Comparison of ENCODE assay signal across 32 cellular contexts in genomic region chr6:135236732-135237131, GRCh38. TPM values are rescaled to one million over a fixed set of nuclear protein-coding genes. Genes with fewer than 3 reads are reported as not detected.
DNase-seq lines count a peak whose midpoint lies in the region; ATAC-seq and TF ChIP-seq lines count a peak whose summit lies in the region.
"Had no signal": no experiment of that assay in that cellular context is flagged by ENCODE, and none has a peak within 500 bp of the region (broad histone marks: within the 10 kb centered on the region; RNA-seq: fewer than 3 reads in every experiment).

No MANE protein-coding gene starts in this region.

- H3K9me2 ChIP-seq in GM23338 (ENCODE audit: insufficient read depth) (no peaks in the 10 kb centered on the region), OCI-LY7 (ENCODE audit: insufficient read depth, low read length) (no peaks in the 10 kb centered on the region)

- ATAC-seq in GM23338 (no peak), mucosa of descending colon (peak; percentile 45), HG03378 (IDR thresholded peaks at IDR 0.05; ENCODE audit: unreplicated experiment) (no peak), GM21717 (IDR thresholded peaks at IDR 0.05; ENCODE audit: unreplicated experiment) (no peak)
- ATAC-seq: activated CD4-positive, CD25-positive, alpha-beta regulatory T cell treated with anti-CD3 and anti-CD28 coated beads, Interleukin-2, amount 50 U/mL, for 24 hours; esophagus mucosa; heart left ventricle; left ventricle myocardium superior; PC-3; stimulated activated memory B cell treated with anti-CD40 and anti-IgM and Interleukin-4, amounts not matched to agents 10 μg/mL and 1 μg/mL and 100 μg/mL, for 72 hours; T-helper 17 cell had no signal

- H3K4me3 Mint-ChIP-seq in activated CD4-positive, alpha-beta T cell treated with anti-CD3 and anti-CD28 coated beads, Interleukin-2, amount 10 ng/mL, durations not matched to agents 7 days and 5 days: no peak overlapping the region
- H3K4me3 Mint-ChIP-seq in GM23338: no peak overlapping the region
- H3K4me3 Mint-ChIP-seq: dendritic cell treated with granulocyte-macrophage colony-stimulating factor and Interleukin-4, amounts not matched to agents 40 ng/mL and 50 ng/mL, for 4 days; naive B cell; stimulated activated memory B cell treated with anti-CD40 and anti-IgM and Interleukin-4, amounts not matched to agents 10 μg/mL and 1 μg/mL and 100 μg/mL, for 72 hours; T-helper 17 cell had no signal

- H3K9me3 ChIP-seq in OCI-LY7 (ENCODE audit: low read length) (no peaks in the 10 kb centered on the region), mucosa of descending colon (no peaks in the 10 kb centered on the region)
- H3K9me3 ChIP-seq: adrenal gland, BE2C, heart left ventricle, sigmoid colon had no signal

- H2AFZ ChIP-seq in GM23338 (peak overlapping the region; percentile 86), OCI-LY7 (ENCODE audit: low read length) (peak overlapping the region; percentile 58)

- H3K27me3 ChIP-seq in GM23338 (ENCODE audit: insufficient read depth): no peaks in the 10 kb centered on the region
- no peaks in the 10 kb centered on the region for H3K27me3 ChIP-seq in H7 (ENCODE audit: control insufficient read depth, insufficient read depth, low read length)
- H3K27me3 ChIP-seq: adrenal gland, BE2C, sigmoid colon had no signal

- no peak for TF ChIP-seq CTCF in GM23338 (conservative IDR thresholded peaks at IDR 0.05; ENCODE audit: low read depth in 2 of 2)
- TF ChIP-seq CTCF in OCI-LY7 (conservative IDR thresholded peaks at IDR 0.05; ENCODE audit: low read length): no peak
- TF ChIP-seq CTCF in mucosa of descending colon (IDR thresholded peaks at IDR 0.05): no peak

- H3K36me3 ChIP-seq in GM23338 (ENCODE audit: insufficient read depth) (no peaks in the 10 kb centered on the region), OCI-LY7 (ENCODE audit: insufficient read depth, low read length) (no peaks in the 10 kb centered on the region), mucosa of descending colon (ENCODE audit: low read depth) (no peaks in the 10 kb centered on the region), H7 (replicated peaks; ENCODE audit: control insufficient read depth, insufficient read depth, low read length) (no peaks in the 10 kb centered on the region)
- H3K36me3 ChIP-seq: adrenal gland, BE2C, heart left ventricle, sigmoid colon had no signal

- BruUV-seq in OCI-LY7 (replicated peaks; lab: Mats Ljungman, UMichigan): no TSS peak

- H3K79me2 ChIP-seq in GM23338 (replicated peaks; ENCODE audit: insufficient read depth) (no peaks in the 10 kb centered on the region), OCI-LY7 (ENCODE audit: insufficient read depth, low read depth, low read length) (no peaks in the 10 kb centered on the region)

- DNase-seq in activated CD4-positive, alpha-beta T cell treated with anti-CD3 and anti-CD28 coated beads, Interleukin-2, amount 10 ng/mL, durations not matched to agents 7 days and 5 days: peak; percentile 24
- DNase-seq in activated CD4-positive, alpha-beta T cell treated with anti-CD3 and anti-CD28 coated beads, Interleukin-2, amount 50 U/mL, for 48 hours: no peak
- DNase-seq in GM23338 (ENCODE audit: low spot score) (no peak), OCI-LY7 (ENCODE audit: low spot score) (no peak), mucosa of descending colon (no peak), H7 (no peak)
- DNase-seq: activated gamma-delta T cell; adrenal gland; BE2C; central memory CD4-positive, alpha-beta T cell; foreskin fibroblast; heart left ventricle; islet precursor cell; left ventricle myocardium superior; naive B cell; NCI-H1092; NCI-H187; NCI-H524 treated with DMSO at 0.1 percent for 48 hours; NK-92 treated with Interleukin-12 subunit alpha and Interleukin-12 subunit beta, amount 100 ng/mL, for 24 hours; PC-3; sigmoid colon; stimulated activated CD4-positive, alpha-beta T cell treated with anti-CD3 and anti-CD28 coated beads, Interleukin-4, amount 100 ng/mL, for 4 hours; substantia nigra; T-helper 17 cell; trophoblast cell had no signal

- no peaks in the 10 kb centered on the region for H4K20me1 ChIP-seq in GM23338 (replicated peaks; ENCODE audit: insufficient read depth)
- no peaks in the 10 kb centered on the region for H4K20me1 ChIP-seq in OCI-LY7 (ENCODE audit: insufficient read depth, low read length)

- POLR2A ChIA-PET in activated CD4-positive, alpha-beta T cell treated with anti-CD3 and anti-CD28 coated beads, Interleukin-2, amount 10 ng/mL, durations not matched to agents 7 days and 5 days (lab: Charles Lee): interaction anchor here (0.6 kb wide), 1 partner anchor 11 kb away, joined by 3 read pairs; no protein-coding TSS in a partner anchor
- POLR2A ChIA-PET in OCI-LY7 (lab: Charles Lee): interaction anchor here (0.8 to 1.8 kb wide), 5 partner anchors 9 to 182 kb away, joined by 3 to 5 read pairs (median 5); partner anchors contain the start of gene HBS1L

- H3K4me3 ChIP-seq in GM23338: no peak overlapping the region
- H3K4me3 ChIP-seq in OCI-LY7 (ENCODE audit: low read depth, low read length, poor library complexity, severe bottlenecking): no peak overlapping the region
- no peak overlapping the region for H3K4me3 ChIP-seq in mucosa of descending colon
- no peak overlapping the region for H3K4me3 ChIP-seq in H7 (ENCODE audit: insufficient read depth, low read depth, low read length)
- H3K4me3 ChIP-seq: adrenal gland, heart left ventricle, sigmoid colon, SK-N-MC had no signal

- H3K4me1 Mint-ChIP-seq in activated CD4-positive, alpha-beta T cell treated with anti-CD3 and anti-CD28 coated beads, Interleukin-2, amount 10 ng/mL, durations not matched to agents 7 days and 5 days: peaks cover 30% of the 10 kb centered on the region
- H3K4me1 Mint-ChIP-seq in GM23338: no peaks in the 10 kb centered on the region; the same call in 2 of the 3 replicates
- H3K4me1 Mint-ChIP-seq: naive B cell; stimulated activated memory B cell treated with anti-CD40 and anti-IgM and Interleukin-4, amounts not matched to agents 10 μg/mL and 1 μg/mL and 100 μg/mL, for 72 hours had no signal

- H3K4me2 ChIP-seq in GM23338 (no peak overlapping the region), OCI-LY7 (ENCODE audit: low read length) (no peak overlapping the region)

- CTCF ChIA-PET in activated CD4-positive, alpha-beta T cell treated with anti-CD3 and anti-CD28 coated beads, Interleukin-2, amount 10 ng/mL, durations not matched to agents 7 days and 5 days (lab: Charles Lee): interaction anchor here (0.7 to 1.7 kb wide), 7 partner anchors 9 to 182 kb away, joined by 3 to 5 read pairs (median 3); partner anchors contain the start of gene HBS1L
- CTCF ChIA-PET in OCI-LY7 (lab: Charles Lee; ENCODE audit: unreplicated experiment): no interaction called here

- H3K36me3 Mint-ChIP-seq in activated CD4-positive, alpha-beta T cell treated with anti-CD3 and anti-CD28 coated beads, Interleukin-2, amount 10 ng/mL, durations not matched to agents 7 days and 5 days (ENCODE audit: low read depth): peaks cover 2% of the 10 kb centered on the region
- no peaks in the 10 kb centered on the region for H3K36me3 Mint-ChIP-seq in GM23338 (ENCODE audit: low read depth)
- H3K36me3 Mint-ChIP-seq: naive B cell; stimulated activated memory B cell treated with anti-CD40 and anti-IgM and Interleukin-4, amounts not matched to agents 10 μg/mL and 1 μg/mL and 100 μg/mL, for 72 hours had no signal

- intact Hi-C loops in OCI-LY7 (cut with micrococcal nuclease; ENCODE audit: unreplicated experiment) (no loop called here), mucosa of descending colon (cut with DNase I, micrococcal nuclease) (no loop called here)

- no peaks in the 10 kb centered on the region for H3F3A ChIP-seq in GM23338 (replicated peaks; ENCODE audit: low read depth)

- H3K27me3 Mint-ChIP-seq in activated CD4-positive, alpha-beta T cell treated with anti-CD3 and anti-CD28 coated beads, Interleukin-2, amount 10 ng/mL, durations not matched to agents 7 days and 5 days: peaks cover 4% of the 10 kb centered on the region
- peaks cover 2% of the 10 kb centered on the region for H3K27me3 Mint-ChIP-seq in GM23338 (ENCODE audit: insufficient read depth, low read depth, poor library complexity)
- H3K27me3 Mint-ChIP-seq: naive B cell; stimulated activated memory B cell treated with anti-CD40 and anti-IgM and Interleukin-4, amounts not matched to agents 10 μg/mL and 1 μg/mL and 100 μg/mL, for 72 hours had no signal

- H3K27ac ChIP-seq in GM23338 (ENCODE audit: low read depth): no peak overlapping the region
- H3K27ac ChIP-seq in OCI-LY7 (ENCODE audit: low read depth, low read length, poor library complexity, severe bottlenecking): no peak overlapping the region
- H3K27ac ChIP-seq: adrenal gland, heart left ventricle, sigmoid colon had no signal

- H3K27ac Mint-ChIP-seq in activated CD4-positive, alpha-beta T cell treated with anti-CD3 and anti-CD28 coated beads, Interleukin-2, amount 10 ng/mL, durations not matched to agents 7 days and 5 days: peak overlapping the region; percentile 50
- no peak overlapping the region for H3K27ac Mint-ChIP-seq in GM23338
- H3K27ac Mint-ChIP-seq: dendritic cell treated with granulocyte-macrophage colony-stimulating factor and Interleukin-4, amounts not matched to agents 40 ng/mL and 50 ng/mL, for 4 days; stimulated activated memory B cell treated with anti-CD40 and anti-IgM and Interleukin-4, amounts not matched to agents 10 μg/mL and 1 μg/mL and 100 μg/mL, for 72 hours; T-helper 17 cell had no signal

- no peaks in the 10 kb centered on the region for H3K9me3 Mint-ChIP-seq in activated CD4-positive, alpha-beta T cell treated with anti-CD3 and anti-CD28 coated beads, Interleukin-2, amount 10 ng/mL, durations not matched to agents 7 days and 5 days
- H3K9me3 Mint-ChIP-seq in GM23338: no peaks in the 10 kb centered on the region
- H3K9me3 Mint-ChIP-seq: dendritic cell treated with granulocyte-macrophage colony-stimulating factor and Interleukin-4, amounts not matched to agents 40 ng/mL and 50 ng/mL, for 4 days; stimulated activated memory B cell treated with anti-CD40 and anti-IgM and Interleukin-4, amounts not matched to agents 10 μg/mL and 1 μg/mL and 100 μg/mL, for 72 hours had no signal

- H3K4me1 ChIP-seq in GM23338 (ENCODE audit: insufficient read depth) (0 out of 2 replicates have a peak, but pooled peaks cover 6% of the 10 kb centered on the region), OCI-LY7 (ENCODE audit: insufficient read depth, low read length, poor library complexity, severe bottlenecking) (peaks cover 5% of the 10 kb centered on the region), mucosa of descending colon (ENCODE audit: low read depth) (no peaks in the 10 kb centered on the region)
- H3K4me1 ChIP-seq: adrenal gland, BE2C, heart left ventricle, sigmoid colon had no signal

RNA-seq across cellular contexts. Expression of gene MYB, which starts 55.6 kb away (rescaled TPM):
- total RNA-seq in activated CD4-positive, alpha-beta T cell treated with anti-CD3 and anti-CD28 coated beads, Interleukin-2, amount 10 ng/mL, durations not matched to agents 7 days and 5 days: 10 to 100 TPM; 12.6 to 13.5 TPM
- total RNA-seq in GM23338 (2014; rRNA removed; shearing (Covaris generic)): 7.9 and 10.4 TPM in 2 replicates
- 3.0 and 4.2 TPM in 2 replicates for polyA plus RNA-seq in GM23338 (2016; fragmentation: Nextera tagmentation; extraction: Ambion mirVana)
- 42.9 and 45.1 TPM in 2 replicates for total RNA-seq in OCI-LY7 (2014; rRNA removed; shearing (Covaris generic))
- total RNA-seq in OCI-LY7 (2022): 20.1 and 26.1 TPM in 2 replicates
- 10 to 100 TPM; 26.5 to 82.8 (median 56.3) TPM for total RNA-seq in mucosa of descending colon
- 0.94 and 1.8 TPM in 2 replicates for total RNA-seq in H7 (2014; rRNA removed; shearing (Covaris generic))
- polyA plus RNA-seq: heart left ventricle had no signal
